ENCODE assay signal across 22 cellular contexts in genomic region chr5:32339878-32340277, GRCh38.
"Had no signal": no experiment of that assay in that cellular context is flagged by ENCODE, and none has a peak within 500 bp of the region (broad histone marks: within the 10 kb centered on the region; RNA-seq: fewer than 3 reads in every experiment).

No MANE protein-coding gene starts in this region.

- H3K36me3 ChIP-seq: gastrocnemius medialis, lower lobe of right lung, ovary, sigmoid colon, stomach, tibial artery had no signal

- H3K36me3 Mint-ChIP-seq: stimulated activated effector memory CD8-positive, alpha-beta T cell treated with anti-CD3 and anti-CD28 coated beads, Interleukin-12 subunit alpha, Interleukin-12 subunit beta, amount 100 ng/mL, for 72 hours had no signal

- H3K4me1 ChIP-seq: gastrocnemius medialis, lower lobe of right lung, psoas muscle, sigmoid colon, stomach, testis, tibial artery had no signal

- H3K4me3 ChIP-seq: dorsolateral prefrontal cortex, gastrocnemius medialis, lower lobe of right lung, ovary, psoas muscle, sigmoid colon, stomach, testis, tibial artery had no signal

- H3K4me3 Mint-ChIP-seq: natural killer cell; stimulated activated effector memory CD8-positive, alpha-beta T cell treated with anti-CD3 and anti-CD28 coated beads, Interleukin-12 subunit alpha, Interleukin-12 subunit beta, amount 100 ng/mL, for 72 hours; type B pancreatic cell had no signal

- H3K4me1 Mint-ChIP-seq: natural killer cell; stimulated activated effector memory CD8-positive, alpha-beta T cell treated with anti-CD3 and anti-CD28 coated beads, Interleukin-12 subunit alpha, Interleukin-12 subunit beta, amount 100 ng/mL, for 72 hours had no signal

- H3K27ac Mint-ChIP-seq: natural killer cell; stimulated activated effector memory CD8-positive, alpha-beta T cell treated with anti-CD3 and anti-CD28 coated beads, Interleukin-12 subunit alpha, Interleukin-12 subunit beta, amount 100 ng/mL, for 72 hours; type B pancreatic cell had no signal

- ATAC-seq: esophagus mucosa; gastrocnemius medialis; left ventricle myocardium superior; lower lobe of right lung; natural killer cell; psoas muscle; right cardiac atrium; stimulated activated effector memory CD8-positive, alpha-beta T cell treated with anti-CD3 and anti-CD28 coated beads, Interleukin-12 subunit alpha, Interleukin-12 subunit beta, amount 100 ng/mL, for 72 hours had no signal

- H3K27me3 ChIP-seq: dorsolateral prefrontal cortex, gastrocnemius medialis, ovary, sigmoid colon, stomach, testis, tibial artery had no signal

- DNase-seq: dorsolateral prefrontal cortex; effector CD4-positive, alpha-beta T cell; gastrocnemius medialis; head of caudate nucleus; left ventricle myocardium superior; lower lobe of right lung; natural killer cell; occipital lobe; ovary; posterior cingulate gyrus; psoas muscle; right cardiac atrium; sigmoid colon; stimulated activated CD4-positive, alpha-beta T cell treated with anti-CD3 and anti-CD28 coated beads, Interleukin-2, amount 100 ng/mL, for 24 hours; stimulated activated CD4-positive, alpha-beta T cell treated with anti-CD3 and anti-CD28 coated beads, Interleukin-4, amount 100 ng/mL, for 24 hours; stimulated activated naive CD4-positive, alpha-beta T cell treated with Interleukin-2 at 50 U/mL for 16 hours; stomach; testis; tibial artery had no signal

- H3K27ac ChIP-seq: dorsolateral prefrontal cortex, gastrocnemius medialis, lower lobe of right lung, ovary, psoas muscle, sigmoid colon, stomach, testis, tibial artery had no signal

- H3K27me3 Mint-ChIP-seq: type B pancreatic cell had no signal

- H3K9me3 ChIP-seq: gastrocnemius medialis, ovary, sigmoid colon, testis, tibial artery had no signal
